Comparison of ENCODE assay signal across 9 cellular contexts in genomic region chr6:32627831-32628230, GRCh38. TPM values are rescaled to one million over a fixed set of nuclear protein-coding genes. Genes with fewer than 3 reads are reported as not detected.
DNase-seq lines count a peak whose midpoint lies in the region; ATAC-seq and TF ChIP-seq lines count a peak whose summit lies in the region.
"Had no signal": no experiment of that assay in that cellular context is flagged by ENCODE, and none has a peak within 500 bp of the region (broad histone marks: within the 10 kb centered on the region; RNA-seq: fewer than 3 reads in every experiment).

No MANE protein-coding gene starts in this region.

- TF ChIP-seq CTCF in right atrium auricular region (IDR thresholded peaks at IDR 0.05) (no peak), OCI-LY1 (IDR thresholded peaks at IDR 0.05; ENCODE audit: low read length) (peak; percentile 15; the same call in 1 of the 2 replicates), fibroblast of mammary gland (conservative IDR thresholded peaks at IDR 0.05; ENCODE audit: control insufficient read depth, insufficient read depth, low read depth, low read length) (no peak), transverse colon (IDR thresholded peaks at IDR 0.05) (no peak)

- H3F3A ChIP-seq in OCI-LY1 (ENCODE audit: insufficient read depth, low read length), result no peaks in the 10 kb centered on the region

- in situ Hi-C loops in transverse colon (cut with MboI; ENCODE audit: low pct_ligation_motif_present in 1 of 4, low pct_unique_long_range_greater_than_20kb in 1 of 4, low sequenced_read_pairs in 3 of 4), result no loop called here

- no peak overlapping the region for H2AFZ ChIP-seq in OCI-LY1 (ENCODE audit: low read length)

- no peaks in the 10 kb centered on the region for H3K79me2 ChIP-seq in OCI-LY1 (ENCODE audit: insufficient read depth, low read length)

- no peak overlapping the region for H3K9ac ChIP-seq in OCI-LY1 (ENCODE audit: low read length)

- no peaks in the 10 kb centered on the region for H4K20me1 ChIP-seq in OCI-LY1 (ENCODE audit: insufficient read depth, low read length)

- peak; percentile 47 for DNase-seq in Right ventricle myocardium inferior (ENCODE audit: missing footprints)
- DNase-seq in right atrium auricular region (ENCODE audit: low spot score), result no peak
- peak; percentile 34 for DNase-seq in fibroblast of mammary gland (ENCODE audit: low read depth)
- DNase-seq in transverse colon, result peak; percentile 19
- DNase-seq: Caco-2 had no signal

- no peaks in the 10 kb centered on the region for H3K9me3 ChIP-seq in right atrium auricular region
- no peaks in the 10 kb centered on the region for H3K9me3 ChIP-seq in OCI-LY1 (ENCODE audit: low read length)
- H3K9me3 ChIP-seq in transverse colon, result no peaks in the 10 kb centered on the region
- H3K9me3 ChIP-seq: Caco-2 had no signal

- H3K27ac ChIP-seq in right atrium auricular region (no peak overlapping the region), OCI-LY1 (ENCODE audit: low read depth, low read length, poor library complexity, severe bottlenecking) (peak overlapping the region; percentile 55), transverse colon (no peak overlapping the region)

- no peak overlapping the region for H3K4me2 ChIP-seq in OCI-LY1 (ENCODE audit: low read length)

- H3K9me2 ChIP-seq in OCI-LY1 (ENCODE audit: low read depth, low read length), result no peaks in the 10 kb centered on the region

- no peak for ATAC-seq in Right ventricle myocardium inferior
- ATAC-seq in HG02610 (IDR thresholded peaks at IDR 0.05; ENCODE audit: unreplicated experiment), result no peak
- no peak for ATAC-seq in GM18867 (IDR thresholded peaks at IDR 0.05; ENCODE audit: unreplicated experiment)
- no peak for ATAC-seq in HG03460 (IDR thresholded peaks at IDR 0.05; ENCODE audit: unreplicated experiment)

- TF ChIP-seq POLR2A in transverse colon (IDR thresholded peaks at IDR 0.05), result no peak

- no peaks in the 10 kb centered on the region for H3K27me3 ChIP-seq in right atrium auricular region
- H3K27me3 ChIP-seq in OCI-LY1 (ENCODE audit: insufficient read depth, low read length), result no peaks in the 10 kb centered on the region
- H3K27me3 ChIP-seq in transverse colon, result no peaks in the 10 kb centered on the region

- WGBS in transverse colon (ENCODE audit: low coverage in 1 of 2), 2 donors, result 50 to 62% methylated on average over 2 to 3 of the region's 3 CpGs

- H3K4me3 ChIP-seq in right atrium auricular region (no peak overlapping the region), OCI-LY1 (ENCODE audit: low read depth, low read length, poor library complexity, severe bottlenecking) (no peak overlapping the region), fibroblast of mammary gland (ENCODE audit: control insufficient read depth, low read depth, low read length) (no peak overlapping the region), transverse colon (no peak overlapping the region)

- intact Hi-C loops in Right ventricle myocardium inferior (cut with DNase I), result no loop called here
- intact Hi-C loops in transverse colon (cut with DNase I; ENCODE audit: low total_unique reads), result no loop called here

- H3K4me1 ChIP-seq in right atrium auricular region (no peaks in the 10 kb centered on the region), OCI-LY1 (ENCODE audit: insufficient read depth, low read length, severe bottlenecking) (peaks cover 52% of the 10 kb centered on the region), transverse colon (no peaks in the 10 kb centered on the region)
- H3K4me1 ChIP-seq: Caco-2 had no signal

- TF ChIP-seq EP300 in transverse colon (IDR thresholded peaks at IDR 0.05; ENCODE audit: low read depth), result no peak

- H3K36me3 ChIP-seq in right atrium auricular region, result no peaks in the 10 kb centered on the region
- H3K36me3 ChIP-seq in OCI-LY1 (ENCODE audit: insufficient read depth, low read length), result no peaks in the 10 kb centered on the region
- no peaks in the 10 kb centered on the region for H3K36me3 ChIP-seq in transverse colon

RNA-seq across cellular contexts. Expression of gene HLA-DQA1, which starts 9.4 kb away (rescaled TPM):
- total RNA-seq in Right ventricle myocardium inferior (5.3 TPM), right atrium auricular region (1 to 10 TPM in 1 of 2 donors, under 1 TPM in 1; 0.63 to 2.9 TPM), transverse colon (1 to 10 TPM in 2 of 4 donors, under 1 TPM in 1, not detected in 1; 0.41 to 4.5 (median 3.2) TPM)
- total RNA-seq: Caco-2 had no signal

RNA-seq across cellular contexts. Expression of gene HLA-DRB1, which starts 38.2 kb away (rescaled TPM):
- total RNA-seq in Right ventricle myocardium inferior (32.4 TPM), right atrium auricular region (10 to 100 TPM; 24.0 to 37.6 TPM), transverse colon (10 to 100 TPM in 3 of 4 donors, 1 to 10 TPM in 1; 7.9 to 23.8 (median 12.6) TPM)
- total RNA-seq: Caco-2 had no signal

RNA-seq across cellular contexts. Expression of gene HLA-DQB1, which starts 38.6 kb away (rescaled TPM):
- total RNA-seq in Right ventricle myocardium inferior (3.9 TPM), right atrium auricular region (1 to 10 TPM in 1 of 2 donors, under 1 TPM in 1; 0.59 to 1.8 TPM), transverse colon (1 to 10 TPM in 2 of 4 donors, under 1 TPM in 1, not detected in 1; 0.14 to 1.9 (median 1.1) TPM)
- total RNA-seq: Caco-2 had no signal
